Comparison of ENCODE assay signal across 2 cellular contexts in the genomic region with DNA sequence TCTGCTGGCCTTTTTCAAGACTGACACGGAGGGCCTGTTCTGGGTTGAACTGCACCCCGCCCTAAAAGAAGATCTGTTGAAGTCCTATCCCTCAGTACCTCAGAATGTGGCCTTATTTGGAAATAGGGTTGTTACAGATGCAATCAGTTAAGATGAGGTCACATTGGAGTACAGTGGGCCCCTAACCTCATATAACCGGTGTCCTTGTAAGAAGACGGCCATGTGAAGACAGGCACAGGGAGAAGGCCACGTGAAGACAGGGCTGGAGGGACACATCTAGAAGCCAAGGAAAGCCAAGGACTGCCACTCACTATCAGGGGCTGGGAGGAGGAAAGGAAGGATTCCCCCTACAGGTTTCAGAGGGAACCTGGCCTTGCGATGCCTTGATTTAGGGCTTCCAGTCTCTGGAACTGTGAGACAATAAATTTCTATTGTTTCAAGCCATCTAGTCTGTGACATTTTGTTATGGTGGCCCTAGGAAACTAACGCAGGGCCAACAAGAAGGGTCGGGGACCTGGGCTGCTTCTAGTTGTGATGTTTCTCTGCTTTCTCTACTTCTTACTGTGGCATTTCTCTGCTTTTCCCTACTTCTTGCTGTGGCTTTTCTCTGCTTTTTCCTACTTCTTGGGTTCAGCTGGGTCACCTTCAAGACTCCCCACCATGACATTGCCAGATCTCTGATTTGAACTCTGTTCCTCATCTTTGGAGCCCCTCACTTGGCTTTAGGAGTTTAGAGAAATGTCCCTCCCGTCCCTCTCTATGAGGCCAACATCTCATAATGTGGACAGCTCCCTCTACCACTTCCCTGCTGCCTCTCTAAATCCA.
A peak's percentile ranks its signal among the peaks of the same experiment; 100 is the strongest.
TF ChIP-seq lines count a peak whose summit lies in the region.

No MANE protein-coding gene starts in this region.

TF ChIP-seq in GM23338, 12 proteins besides CTCF, POLR2A, EP300 and RAD21:
- TF ChIP-seq JUNB (IDR thresholded peaks at IDR 0.05; ENCODE audit: unreplicated experiment) (no peak), POLR2AphosphoS5 (IDR thresholded peaks at IDR 0.05; ENCODE audit: low read depth) (no peak), ZNF331 (CRISPR knock-in tag; IDR thresholded peaks at IDR 0.05; ENCODE audit: low read depth) (no peak), ZNF114 (CRISPR knock-in tag; IDR thresholded peaks at IDR 0.05) (no peak), REST (IDR thresholded peaks at IDR 0.05; ENCODE audit: unreplicated experiment) (no peak), STAT1 (IDR thresholded peaks at IDR 0.05; ENCODE audit: unreplicated experiment) (no peak)
- TF ChIP-seq, protein P1, sequence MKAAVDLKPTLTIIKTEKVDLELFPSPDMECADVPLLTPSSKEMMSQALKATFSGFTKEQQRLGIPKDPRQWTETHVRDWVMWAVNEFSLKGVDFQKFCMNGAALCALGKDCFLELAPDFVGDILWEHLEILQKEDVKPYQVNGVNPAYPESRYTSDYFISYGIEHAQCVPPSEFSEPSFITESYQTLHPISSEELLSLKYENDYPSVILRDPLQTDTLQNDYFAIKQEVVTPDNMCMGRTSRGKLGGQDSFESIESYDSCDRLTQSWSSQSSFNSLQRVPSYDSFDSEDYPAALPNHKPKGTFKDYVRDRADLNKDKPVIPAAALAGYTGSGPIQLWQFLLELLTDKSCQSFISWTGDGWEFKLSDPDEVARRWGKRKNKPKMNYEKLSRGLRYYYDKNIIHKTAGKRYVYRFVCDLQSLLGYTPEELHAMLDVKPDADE (IDR thresholded peaks at IDR 0.05): no peak

TF ChIP-seq in K562, 482 proteins besides CTCF, POLR2A, EP300 and RAD21 (continues in another document):
- TF ChIP-seq FOS (IDR thresholded peaks at IDR 0.05; ENCODE audit: extremely low read depth, insufficient read length): no peak
- no peak; the same call in 1 of the 2 replicates for TF ChIP-seq NFXL1 (CRISPR knock-in tag; IDR thresholded peaks at IDR 0.05)
- 0 out of 2 replicates have a peak, but pooled peaks have one; percentile 22 for TF ChIP-seq MECOM (CRISPR knock-in tag; IDR thresholded peaks at IDR 0.05)
- no peak; the same call in none of the 2 replicates for TF ChIP-seq CREB3 (tag; conservative IDR thresholded peaks at IDR 0.05; ENCODE audit: low read depth)
- no peak for TF ChIP-seq ZNF512 (tag; IDR thresholded peaks at IDR 0.05)
- TF ChIP-seq, protein P2, sequence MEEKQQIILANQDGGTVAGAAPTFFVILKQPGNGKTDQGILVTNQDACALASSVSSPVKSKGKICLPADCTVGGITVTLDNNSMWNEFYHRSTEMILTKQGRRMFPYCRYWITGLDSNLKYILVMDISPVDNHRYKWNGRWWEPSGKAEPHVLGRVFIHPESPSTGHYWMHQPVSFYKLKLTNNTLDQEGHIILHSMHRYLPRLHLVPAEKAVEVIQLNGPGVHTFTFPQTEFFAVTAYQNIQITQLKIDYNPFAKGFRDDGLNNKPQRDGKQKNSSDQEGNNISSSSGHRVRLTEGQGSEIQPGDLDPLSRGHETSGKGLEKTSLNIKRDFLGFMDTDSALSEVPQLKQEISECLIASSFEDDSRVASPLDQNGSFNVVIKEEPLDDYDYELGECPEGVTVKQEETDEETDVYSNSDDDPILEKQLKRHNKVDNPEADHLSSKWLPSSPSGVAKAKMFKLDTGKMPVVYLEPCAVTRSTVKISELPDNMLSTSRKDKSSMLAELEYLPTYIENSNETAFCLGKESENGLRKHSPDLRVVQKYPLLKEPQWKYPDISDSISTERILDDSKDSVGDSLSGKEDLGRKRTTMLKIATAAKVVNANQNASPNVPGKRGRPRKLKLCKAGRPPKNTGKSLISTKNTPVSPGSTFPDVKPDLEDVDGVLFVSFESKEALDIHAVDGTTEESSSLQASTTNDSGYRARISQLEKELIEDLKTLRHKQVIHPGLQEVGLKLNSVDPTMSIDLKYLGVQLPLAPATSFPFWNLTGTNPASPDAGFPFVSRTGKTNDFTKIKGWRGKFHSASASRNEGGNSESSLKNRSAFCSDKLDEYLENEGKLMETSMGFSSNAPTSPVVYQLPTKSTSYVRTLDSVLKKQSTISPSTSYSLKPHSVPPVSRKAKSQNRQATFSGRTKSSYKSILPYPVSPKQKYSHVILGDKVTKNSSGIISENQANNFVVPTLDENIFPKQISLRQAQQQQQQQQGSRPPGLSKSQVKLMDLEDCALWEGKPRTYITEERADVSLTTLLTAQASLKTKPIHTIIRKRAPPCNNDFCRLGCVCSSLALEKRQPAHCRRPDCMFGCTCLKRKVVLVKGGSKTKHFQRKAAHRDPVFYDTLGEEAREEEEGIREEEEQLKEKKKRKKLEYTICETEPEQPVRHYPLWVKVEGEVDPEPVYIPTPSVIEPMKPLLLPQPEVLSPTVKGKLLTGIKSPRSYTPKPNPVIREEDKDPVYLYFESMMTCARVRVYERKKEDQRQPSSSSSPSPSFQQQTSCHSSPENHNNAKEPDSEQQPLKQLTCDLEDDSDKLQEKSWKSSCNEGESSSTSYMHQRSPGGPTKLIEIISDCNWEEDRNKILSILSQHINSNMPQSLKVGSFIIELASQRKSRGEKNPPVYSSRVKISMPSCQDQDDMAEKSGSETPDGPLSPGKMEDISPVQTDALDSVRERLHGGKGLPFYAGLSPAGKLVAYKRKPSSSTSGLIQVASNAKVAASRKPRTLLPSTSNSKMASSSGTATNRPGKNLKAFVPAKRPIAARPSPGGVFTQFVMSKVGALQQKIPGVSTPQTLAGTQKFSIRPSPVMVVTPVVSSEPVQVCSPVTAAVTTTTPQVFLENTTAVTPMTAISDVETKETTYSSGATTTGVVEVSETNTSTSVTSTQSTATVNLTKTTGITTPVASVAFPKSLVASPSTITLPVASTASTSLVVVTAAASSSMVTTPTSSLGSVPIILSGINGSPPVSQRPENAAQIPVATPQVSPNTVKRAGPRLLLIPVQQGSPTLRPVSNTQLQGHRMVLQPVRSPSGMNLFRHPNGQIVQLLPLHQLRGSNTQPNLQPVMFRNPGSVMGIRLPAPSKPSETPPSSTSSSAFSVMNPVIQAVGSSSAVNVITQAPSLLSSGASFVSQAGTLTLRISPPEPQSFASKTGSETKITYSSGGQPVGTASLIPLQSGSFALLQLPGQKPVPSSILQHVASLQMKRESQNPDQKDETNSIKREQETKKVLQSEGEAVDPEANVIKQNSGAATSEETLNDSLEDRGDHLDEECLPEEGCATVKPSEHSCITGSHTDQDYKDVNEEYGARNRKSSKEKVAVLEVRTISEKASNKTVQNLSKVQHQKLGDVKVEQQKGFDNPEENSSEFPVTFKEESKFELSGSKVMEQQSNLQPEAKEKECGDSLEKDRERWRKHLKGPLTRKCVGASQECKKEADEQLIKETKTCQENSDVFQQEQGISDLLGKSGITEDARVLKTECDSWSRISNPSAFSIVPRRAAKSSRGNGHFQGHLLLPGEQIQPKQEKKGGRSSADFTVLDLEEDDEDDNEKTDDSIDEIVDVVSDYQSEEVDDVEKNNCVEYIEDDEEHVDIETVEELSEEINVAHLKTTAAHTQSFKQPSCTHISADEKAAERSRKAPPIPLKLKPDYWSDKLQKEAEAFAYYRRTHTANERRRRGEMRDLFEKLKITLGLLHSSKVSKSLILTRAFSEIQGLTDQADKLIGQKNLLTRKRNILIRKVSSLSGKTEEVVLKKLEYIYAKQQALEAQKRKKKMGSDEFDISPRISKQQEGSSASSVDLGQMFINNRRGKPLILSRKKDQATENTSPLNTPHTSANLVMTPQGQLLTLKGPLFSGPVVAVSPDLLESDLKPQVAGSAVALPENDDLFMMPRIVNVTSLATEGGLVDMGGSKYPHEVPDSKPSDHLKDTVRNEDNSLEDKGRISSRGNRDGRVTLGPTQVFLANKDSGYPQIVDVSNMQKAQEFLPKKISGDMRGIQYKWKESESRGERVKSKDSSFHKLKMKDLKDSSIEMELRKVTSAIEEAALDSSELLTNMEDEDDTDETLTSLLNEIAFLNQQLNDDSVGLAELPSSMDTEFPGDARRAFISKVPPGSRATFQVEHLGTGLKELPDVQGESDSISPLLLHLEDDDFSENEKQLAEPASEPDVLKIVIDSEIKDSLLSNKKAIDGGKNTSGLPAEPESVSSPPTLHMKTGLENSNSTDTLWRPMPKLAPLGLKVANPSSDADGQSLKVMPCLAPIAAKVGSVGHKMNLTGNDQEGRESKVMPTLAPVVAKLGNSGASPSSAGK (IDR thresholded peaks at IDR 0.05): peak; percentile 92
- TF ChIP-seq, protein P3, sequence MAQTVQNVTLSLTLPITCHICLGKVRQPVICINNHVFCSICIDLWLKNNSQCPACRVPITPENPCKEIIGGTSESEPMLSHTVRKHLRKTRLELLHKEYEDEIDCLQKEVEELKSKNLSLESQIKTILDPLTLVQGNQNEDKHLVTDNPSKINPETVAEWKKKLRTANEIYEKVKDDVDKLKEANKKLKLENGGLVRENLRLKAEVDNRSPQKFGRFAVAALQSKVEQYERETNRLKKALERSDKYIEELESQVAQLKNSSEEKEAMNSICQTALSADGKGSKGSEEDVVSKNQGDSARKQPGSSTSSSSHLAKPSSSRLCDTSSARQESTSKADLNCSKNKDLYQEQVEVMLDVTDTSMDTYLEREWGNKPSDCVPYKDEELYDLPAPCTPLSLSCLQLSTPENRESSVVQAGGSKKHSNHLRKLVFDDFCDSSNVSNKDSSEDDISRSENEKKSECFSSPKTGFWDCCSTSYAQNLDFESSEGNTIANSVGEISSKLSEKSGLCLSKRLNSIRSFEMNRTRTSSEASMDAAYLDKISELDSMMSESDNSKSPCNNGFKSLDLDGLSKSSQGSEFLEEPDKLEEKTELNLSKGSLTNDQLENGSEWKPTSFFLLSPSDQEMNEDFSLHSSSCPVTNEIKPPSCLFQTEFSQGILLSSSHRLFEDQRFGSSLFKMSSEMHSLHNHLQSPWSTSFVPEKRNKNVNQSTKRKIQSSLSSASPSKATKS (CRISPR knock-in tag; IDR thresholded peaks at IDR 0.05): no peak
- TF ChIP-seq NFRKB (IDR thresholded peaks at IDR 0.05; ENCODE audit: low read depth): no peak
- no peak for TF ChIP-seq EGR1 (conservative IDR thresholded peaks at IDR 0.05)
- peak; percentile 87 for TF ChIP-seq THRB (CRISPR knock-in tag; conservative IDR thresholded peaks at IDR 0.05)
- no peak for TF ChIP-seq BRD9 (IDR thresholded peaks at IDR 0.05; ENCODE audit: low read depth, partially characterized antibody)
- no peak for TF ChIP-seq NCOA2 (IDR thresholded peaks at IDR 0.05; ENCODE audit: partially characterized antibody in 2 of 2)
- TF ChIP-seq, protein P4, sequence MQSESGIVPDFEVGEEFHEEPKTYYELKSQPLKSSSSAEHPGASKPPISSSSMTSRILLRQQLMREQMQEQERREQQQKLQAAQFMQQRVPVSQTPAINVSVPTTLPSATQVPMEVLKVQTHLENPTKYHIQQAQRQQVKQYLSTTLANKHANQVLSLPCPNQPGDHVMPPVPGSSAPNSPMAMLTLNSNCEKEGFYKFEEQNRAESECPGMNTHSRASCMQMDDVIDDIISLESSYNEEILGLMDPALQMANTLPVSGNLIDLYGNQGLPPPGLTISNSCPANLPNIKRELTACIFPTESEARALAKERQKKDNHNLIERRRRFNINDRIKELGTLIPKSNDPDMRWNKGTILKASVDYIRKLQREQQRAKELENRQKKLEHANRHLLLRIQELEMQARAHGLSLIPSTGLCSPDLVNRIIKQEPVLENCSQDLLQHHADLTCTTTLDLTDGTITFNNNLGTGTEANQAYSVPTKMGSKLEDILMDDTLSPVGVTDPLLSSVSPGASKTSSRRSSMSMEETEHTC (IDR thresholded peaks at IDR 0.05): no peak
- no peak for TF ChIP-seq E2F4 (CRISPR knock-in tag; IDR thresholded peaks at IDR 0.05; ENCODE audit: low read depth)
- no peak; the same call in 1 of the 2 replicates for TF ChIP-seq BACH1 (tag; IDR thresholded peaks at IDR 0.05)
- no peak; the same call in 1 of the 2 replicates for TF ChIP-seq NCOA1 (IDR thresholded peaks at IDR 0.05; ENCODE audit: low read depth)
- TF ChIP-seq POU5F1 (IDR thresholded peaks at IDR 0.05; ENCODE audit: borderline replicate concordance, low read depth, low read length, partially characterized antibody): no peak
- TF ChIP-seq, protein P5, sequence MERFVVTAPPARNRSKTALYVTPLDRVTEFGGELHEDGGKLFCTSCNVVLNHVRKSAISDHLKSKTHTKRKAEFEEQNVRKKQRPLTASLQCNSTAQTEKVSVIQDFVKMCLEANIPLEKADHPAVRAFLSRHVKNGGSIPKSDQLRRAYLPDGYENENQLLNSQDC (CRISPR knock-in tag; IDR thresholded peaks at IDR 0.05): no peak
- TF ChIP-seq ZC3H4 (CRISPR knock-in tag; IDR thresholded peaks at IDR 0.05; ENCODE audit: borderline replicate concordance): no peak
- peak; percentile 17; the same call in 1 of the 2 replicates for TF ChIP-seq HDAC8 (tag; IDR thresholded peaks at IDR 0.05)
- TF ChIP-seq MEF2A (IDR thresholded peaks at IDR 0.05; ENCODE audit: control insufficient read depth, low read depth, low read length): no peak
- no peak for TF ChIP-seq SIX5 (IDR thresholded peaks at IDR 0.05; ENCODE audit: borderline replicate concordance in 1 of 2, insufficient read depth in 1 of 2, low read depth in 1 of 2, low read length in 2 of 2)
- no peak for TF ChIP-seq ASH1L (IDR thresholded peaks at IDR 0.05; ENCODE audit: borderline replicate concordance, low read depth, partially characterized antibody)
- TF ChIP-seq ZNF830 (CRISPR knock-in tag; IDR thresholded peaks at IDR 0.05): 0 out of 2 replicates have a peak, but pooled peaks have one; percentile 15
